Comparison of ENCODE assay signal across 15 cellular contexts in the genomic region with DNA sequence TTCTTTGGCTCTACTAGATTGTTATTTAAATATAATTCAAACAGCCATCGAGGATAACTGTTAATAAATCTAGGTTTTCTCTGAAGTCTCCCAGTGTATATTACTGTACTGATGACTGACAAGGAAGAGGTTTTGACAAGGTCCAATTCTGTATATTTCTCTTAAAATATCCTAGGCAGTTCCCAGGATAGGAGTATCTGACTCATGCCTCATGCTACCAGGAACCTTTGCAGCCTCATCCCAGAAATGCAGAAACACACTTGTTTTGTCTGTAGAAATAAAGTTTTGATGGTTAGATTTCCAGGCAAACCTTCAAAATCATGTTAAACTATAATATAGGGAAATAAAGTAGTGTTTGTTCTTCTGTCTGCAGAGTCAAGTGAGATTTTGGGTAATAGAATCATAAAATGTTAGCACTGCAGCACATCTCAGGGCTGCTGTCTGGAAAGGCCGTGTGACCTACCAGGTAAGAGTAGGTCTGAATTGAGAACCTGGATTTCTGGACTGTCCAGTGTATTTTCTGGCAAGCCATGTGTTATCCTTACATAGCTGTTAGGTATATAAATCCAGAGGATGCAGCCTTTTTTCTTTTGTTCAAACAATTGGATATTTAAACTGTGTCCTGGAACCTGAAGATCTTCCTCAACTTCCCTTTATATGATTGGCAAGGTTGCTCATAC. TPM values are rescaled to one million over a fixed set of nuclear protein-coding genes. Genes with fewer than 3 reads are reported as not detected.
DNase-seq lines count a peak whose midpoint lies in the region; ATAC-seq and TF ChIP-seq lines count a peak whose summit lies in the region.
"Had no signal": no experiment of that assay in that cellular context is flagged by ENCODE, and none has a peak within 500 bp of the region (broad histone marks: within the 10 kb centered on the region; RNA-seq: fewer than 3 reads in every experiment).

No MANE protein-coding gene starts in this region.

- H3K79me1 ChIP-seq in mesendoderm (ENCODE audit: low read length) = no peaks in the 10 kb centered on the region

- no peak overlapping the region for H2AK5ac ChIP-seq in mesendoderm (ENCODE audit: low read length)

- H3K4me3 ChIP-seq in OCI-LY7 (ENCODE audit: low read depth, low read length, poor library complexity, severe bottlenecking) (no peak overlapping the region), mesendoderm (ENCODE audit: low read length) (no peak overlapping the region)
- H3K4me3 ChIP-seq: ascending aorta, heart right ventricle, SK-N-MC, transverse colon had no signal

- H3K9me3 ChIP-seq in OCI-LY7 (ENCODE audit: low read length) = no peaks in the 10 kb centered on the region
- H3K9me3 ChIP-seq: ascending aorta, heart right ventricle, transverse colon had no signal

- H4K20me1 ChIP-seq in OCI-LY7 (ENCODE audit: insufficient read depth, low read length) = peaks cover 27% of the 10 kb centered on the region

- H3K9me2 ChIP-seq in OCI-LY7 (ENCODE audit: insufficient read depth, low read length) = no peaks in the 10 kb centered on the region

- CTCF ChIA-PET in OCI-LY7 (lab: Charles Lee; ENCODE audit: unreplicated experiment) = interaction anchor here (1.1 kb wide), 1 partner anchor 8 kb away, joined by 4 read pairs; the partner anchor contains the start of gene UBE2D2

- no peak overlapping the region for H2BK15ac ChIP-seq in mesendoderm (replicated peaks; ENCODE audit: low read depth)

- H3K23ac ChIP-seq in mesendoderm (ENCODE audit: low read length) = no peak overlapping the region

- no peak overlapping the region for H4K5ac ChIP-seq in mesendoderm (ENCODE audit: low read length)

- no peak overlapping the region for H3K18ac ChIP-seq in mesendoderm (ENCODE audit: low read length)

- peak overlapping the region; percentile 24 for H3K27ac Mint-ChIP-seq in activated CD4-positive, alpha-beta T cell treated with anti-CD3 and anti-CD28 coated beads, Interleukin-2, amount 10 ng/mL, durations not matched to agents 24 days and 14 days
- H3K27ac Mint-ChIP-seq in chondrocyte (ENCODE audit: unreplicated experiment) (peak overlapping the region; percentile 63), nephron progenitor cell (peak overlapping the region; percentile 87)

- H3K56ac ChIP-seq in mesendoderm (ENCODE audit: low read length) = no peak overlapping the region

- no peak overlapping the region for H3K4ac ChIP-seq in mesendoderm (ENCODE audit: low read depth, low read length)

- H3K27me3 Mint-ChIP-seq in activated CD4-positive, alpha-beta T cell treated with anti-CD3 and anti-CD28 coated beads, Interleukin-2, amount 10 ng/mL, durations not matched to agents 24 days and 14 days = no peaks in the 10 kb centered on the region
- H3K27me3 Mint-ChIP-seq in chondrocyte (ENCODE audit: low read depth) (no peaks in the 10 kb centered on the region), nephron progenitor cell (ENCODE audit: low read depth, poor library complexity) (no peaks in the 10 kb centered on the region)

- H3K36me3 Mint-ChIP-seq in activated CD4-positive, alpha-beta T cell treated with anti-CD3 and anti-CD28 coated beads, Interleukin-2, amount 10 ng/mL, durations not matched to agents 24 days and 14 days (ENCODE audit: low read depth) = peaks cover 42% of the 10 kb centered on the region
- no peaks in the 10 kb centered on the region for H3K36me3 Mint-ChIP-seq in chondrocyte (ENCODE audit: low read depth)
- peaks cover 60% of the 10 kb centered on the region for H3K36me3 Mint-ChIP-seq in nephron progenitor cell (ENCODE audit: low read depth)

- no CpG with 5 or more reads among the region's 2 CpGs for WGBS in mesendoderm (ENCODE audit: extremely low coverage, insufficient coverage, low lambda C conversion rate)

- no peak overlapping the region for H2BK5ac ChIP-seq in mesendoderm (ENCODE audit: low read length)

- no peaks in the 10 kb centered on the region for H3K27me3 ChIP-seq in mesendoderm (ENCODE audit: insufficient read depth, low read length, poor library complexity)
- H3K27me3 ChIP-seq: ascending aorta, heart right ventricle, transverse colon had no signal

- no peaks in the 10 kb centered on the region for H3K9me3 Mint-ChIP-seq in activated CD4-positive, alpha-beta T cell treated with anti-CD3 and anti-CD28 coated beads, Interleukin-2, amount 10 ng/mL, durations not matched to agents 24 days and 14 days
- H3K9me3 Mint-ChIP-seq in chondrocyte (ENCODE audit: low read depth) = no peaks in the 10 kb centered on the region
- no peaks in the 10 kb centered on the region for H3K9me3 Mint-ChIP-seq in nephron progenitor cell

- peaks cover 53% of the 10 kb centered on the region for H3K4me1 Mint-ChIP-seq in activated CD4-positive, alpha-beta T cell treated with anti-CD3 and anti-CD28 coated beads, Interleukin-2, amount 10 ng/mL, durations not matched to agents 24 days and 14 days
- H3K4me1 Mint-ChIP-seq in chondrocyte (ENCODE audit: low read depth) (peaks cover 56% of the 10 kb centered on the region), nephron progenitor cell (peaks cover 14% of the 10 kb centered on the region)

- DNase-seq in activated CD4-positive, alpha-beta T cell treated with anti-CD3 and anti-CD28 coated beads, Interleukin-2, amount 10 ng/mL, durations not matched to agents 24 days and 14 days = no peak
- no peak for DNase-seq in activated CD4-positive, alpha-beta T cell treated with anti-CD3 and anti-CD28 coated beads for 4 hours
- no peak for DNase-seq in OCI-LY7 (ENCODE audit: low spot score)
- no peak for DNase-seq in chondrocyte (ENCODE audit: low spot score)
- DNase-seq in nephron progenitor cell = no peak
- DNase-seq in mesendoderm = no peak
- DNase-seq: DMS53, heart right ventricle, NCI-H2081 treated with DMSO at 0.1 percent for 48 hours, occipital lobe, transverse colon had no signal

- no peak overlapping the region for H3K4me3 Mint-ChIP-seq in activated CD4-positive, alpha-beta T cell treated with anti-CD3 and anti-CD28 coated beads, Interleukin-2, amount 10 ng/mL, durations not matched to agents 24 days and 14 days
- no peak overlapping the region for H3K4me3 Mint-ChIP-seq in chondrocyte (ENCODE audit: unreplicated experiment)
- H3K4me3 Mint-ChIP-seq in nephron progenitor cell = no peak overlapping the region

- POLR2A ChIA-PET in OCI-LY7 (lab: Charles Lee) = interaction anchor here (0.6 to 0.7 kb wide), 2 partner anchors 18 to 66 kb away, joined by 4 to 5 read pairs; no protein-coding TSS in a partner anchor

- peaks cover 73% of the 10 kb centered on the region for H3K36me3 ChIP-seq in OCI-LY7 (ENCODE audit: insufficient read depth, low read length)
- no peaks in the 10 kb centered on the region for H3K36me3 ChIP-seq in mesendoderm (ENCODE audit: control insufficient read depth, insufficient read depth, low read length)

- no peak overlapping the region for H4K8ac ChIP-seq in mesendoderm (ENCODE audit: low read depth, low read length)

- H2AFZ ChIP-seq in OCI-LY7 (ENCODE audit: low read length) = no peak overlapping the region

- ATAC-seq in HG03095 (IDR thresholded peaks at IDR 0.05; ENCODE audit: unreplicated experiment) = no peak
- ATAC-seq in HG03280 (IDR thresholded peaks at IDR 0.05; ENCODE audit: unreplicated experiment) = no peak
- ATAC-seq: heart right ventricle had no signal

- H3K27ac ChIP-seq in OCI-LY7 (ENCODE audit: low read depth, low read length, poor library complexity, severe bottlenecking) (peak overlapping the region; percentile 17), mesendoderm (ENCODE audit: low read depth, low read length) (no peak overlapping the region)
- H3K27ac ChIP-seq: ascending aorta, heart right ventricle, SK-N-MC, transverse colon had no signal

- H3K4me1 ChIP-seq in OCI-LY7 (ENCODE audit: insufficient read depth, low read length, poor library complexity, severe bottlenecking) (peaks cover 77% of the 10 kb centered on the region), mesendoderm (ENCODE audit: control insufficient read depth, low read depth, low read length) (no peaks in the 10 kb centered on the region)

- BruUV-seq in OCI-LY7 (replicated peaks; lab: Mats Ljungman, UMichigan) = no TSS peak

- intact Hi-C loops in activated CD4-positive, alpha-beta T cell treated with anti-CD3 and anti-CD28 coated beads, Interleukin-2, amount 10 ng/mL, durations not matched to agents 24 days and 14 days (cut with micrococcal nuclease) = loop anchor here (10.0 kb wide), 1 partner anchor 1025 kb away; the partner anchor contains the start of gene ETF1
- intact Hi-C loops in OCI-LY7 (cut with micrococcal nuclease; ENCODE audit: unreplicated experiment) = loop anchor here (10.0 kb wide), 2 partner anchors 275 to 545 kb away; partner anchors contain the start of genes MATR3 and PURA

- no peak for TF ChIP-seq CTCF in OCI-LY7 (conservative IDR thresholded peaks at IDR 0.05; ENCODE audit: low read length)
- TF ChIP-seq CTCF in chondrocyte (IDR thresholded peaks at IDR 0.05) = no peak
- no peak for TF ChIP-seq CTCF in nephron progenitor cell (IDR thresholded peaks at IDR 0.05)

- H3K4me2 ChIP-seq in OCI-LY7 (ENCODE audit: low read length) (peak overlapping the region; percentile 21; the same call in 1 of the 2 replicates), mesendoderm (ENCODE audit: low read length) (no peak overlapping the region)

- peaks cover 98% of the 10 kb centered on the region for H3K79me2 ChIP-seq in OCI-LY7 (ENCODE audit: insufficient read depth, low read depth, low read length)
- peaks cover 77% of the 10 kb centered on the region for H3K79me2 ChIP-seq in mesendoderm (ENCODE audit: control insufficient read depth, insufficient read depth, low read length)

- no peak overlapping the region for H3K9ac ChIP-seq in mesendoderm (ENCODE audit: low read length)

- H2BK120ac ChIP-seq in mesendoderm (ENCODE audit: low read depth, low read length) = no peak overlapping the region

RNA-seq across cellular contexts. Expression of gene UBE2D2, which starts 8.3 kb away (rescaled TPM):
- total RNA-seq in activated CD4-positive, alpha-beta T cell treated with anti-CD3 and anti-CD28 coated beads, Interleukin-2, amount 10 ng/mL, durations not matched to agents 24 days and 14 days = 272 and 275 TPM in 2 replicates
- total RNA-seq in OCI-LY7 (2014; rRNA removed; shearing (Covaris generic)) = 102 and 145 TPM in 2 replicates
- total RNA-seq in OCI-LY7 (2022) (239 and 271 TPM in 2 replicates), chondrocyte (110 to 129 TPM (median 117 TPM) in 3 replicates)
- 130 TPM for polyA plus RNA-seq in mesendoderm (2013, experiment 1 of 2)
- polyA plus RNA-seq in mesendoderm (2013, experiment 2 of 2) = 133 TPM

Comparison
In these comparisons a context has a peak if more than half of its experiments do, and no peak if none do; other contexts are left out.
1. H3K27ac Mint-ChIP-seq: peak in every context shown above with its lines; median percentile 87 in nephron progenitor cell; 63 in chondrocyte; 24 in activated CD4-positive, alpha-beta T cell treated with anti-CD3 and anti-CD28 coated beads, Interleukin-2, amount 10 ng/mL, durations not matched to agents 24 days and 14 days.